Comparison of ENCODE assay signal across 1 cellular context in the genomic region with DNA sequence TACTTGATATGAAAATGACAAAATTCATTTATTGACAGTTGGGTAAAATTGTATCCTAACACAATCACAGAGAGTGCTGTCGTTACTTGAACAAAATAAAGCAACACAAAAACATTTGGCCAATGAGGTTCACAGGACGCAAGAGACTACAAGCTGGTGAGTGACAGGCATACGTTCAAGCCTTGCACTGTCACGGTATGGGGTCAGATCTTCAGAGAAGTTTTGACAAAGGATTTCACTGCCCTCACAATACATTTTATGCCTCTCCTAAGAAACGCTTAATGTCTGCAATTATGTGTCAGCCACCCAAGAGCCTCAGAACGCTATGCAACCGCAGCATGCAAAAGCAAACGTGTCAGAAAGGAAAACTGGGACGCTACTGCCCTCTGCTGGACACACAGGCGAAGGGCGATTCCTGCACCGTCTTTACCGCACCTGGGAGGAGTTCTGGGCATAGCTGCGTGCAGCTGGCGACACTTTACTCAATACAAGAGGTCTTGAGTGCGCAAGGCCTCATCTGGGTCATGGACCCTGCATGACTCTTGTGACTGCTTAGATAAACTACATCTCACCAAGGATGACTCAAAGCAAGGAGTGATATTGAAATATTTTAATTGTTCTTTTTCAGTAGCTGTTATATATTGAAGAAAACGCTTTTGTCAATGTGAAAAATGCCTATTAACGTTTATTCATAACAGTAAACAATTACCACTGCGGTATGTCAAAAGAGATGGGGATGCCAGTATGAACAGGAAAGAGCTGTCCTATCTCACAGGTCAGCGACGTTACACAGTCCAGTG.
TF ChIP-seq lines count a peak whose summit lies in the region.

No MANE protein-coding gene starts in this region.

TF ChIP-seq in H1, 55 proteins besides CTCF, POLR2A, EP300 and RAD21:
- TF ChIP-seq, protein P1, sequence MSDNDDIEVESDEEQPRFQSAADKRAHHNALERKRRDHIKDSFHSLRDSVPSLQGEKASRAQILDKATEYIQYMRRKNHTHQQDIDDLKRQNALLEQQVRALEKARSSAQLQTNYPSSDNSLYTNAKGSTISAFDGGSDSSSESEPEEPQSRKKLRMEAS (IDR thresholded peaks at IDR 0.05): peak; percentile 28; the same call in 1 of the 2 replicates
- TF ChIP-seq CHD1 (IDR thresholded peaks at IDR 0.05; ENCODE audit: low read depth, low read length) (no peak), SIX5 (IDR thresholded peaks at IDR 0.05; ENCODE audit: low read depth, low read length) (no peak), SP1 (IDR thresholded peaks at IDR 0.05; ENCODE audit: low read depth, low read length) (no peak), NANOG (IDR thresholded peaks at IDR 0.05; ENCODE audit: insufficient read depth, low read depth, low read length, poor library complexity, severe bottlenecking) (peak; percentile 47), KDM4A (IDR thresholded peaks at IDR 0.05; ENCODE audit: low read depth, low read length, severe bottlenecking) (no peak), TEAD4 (IDR thresholded peaks at IDR 0.05; ENCODE audit: low read depth, low read length) (no peak), POU5F1 (IDR thresholded peaks at IDR 0.05; ENCODE audit: low read depth, low read length) (no peak)
